Comparison of ENCODE assay signal across 1 cellular context in genomic region chr21:35984654-35985366, GRCh38.
TF ChIP-seq lines count a peak whose summit lies in the region.

No MANE protein-coding gene starts in this region.

TF ChIP-seq in HepG2, 621 proteins besides CTCF, POLR2A, EP300 and RAD21 (continued from another document and continues in another):
- TF ChIP-seq ZNF318 (CRISPR knock-in tag; IDR thresholded peaks at IDR 0.05) (no peak), DDIT3 (CRISPR knock-in tag; IDR thresholded peaks at IDR 0.05) (no peak), ZUFSP (CRISPR knock-in tag; IDR thresholded peaks at IDR 0.05; ENCODE audit: borderline replicate concordance) (no peak), FOXO1 (CRISPR knock-in tag; IDR thresholded peaks at IDR 0.05) (peak; percentile 51; the same call in 1 of the 2 replicates), ZNF562 (CRISPR knock-in tag; IDR thresholded peaks at IDR 0.05; ENCODE audit: borderline replicate concordance) (no peak), ZNF703 (CRISPR knock-in tag; IDR thresholded peaks at IDR 0.05; ENCODE audit: borderline replicate concordance) (no peak), ZNF646 (CRISPR knock-in tag; IDR thresholded peaks at IDR 0.05) (no peak), NRL (CRISPR knock-in tag; IDR thresholded peaks at IDR 0.05; ENCODE audit: borderline replicate concordance) (no peak), ZNF549 (CRISPR knock-in tag; IDR thresholded peaks at IDR 0.05) (no peak), SUZ12 (IDR thresholded peaks at IDR 0.05; ENCODE audit: low read depth, low read length) (no peak), KAT7 (CRISPR knock-in tag; IDR thresholded peaks at IDR 0.05; ENCODE audit: borderline replicate concordance) (no peak), HNRNPH1 (optimal IDR thresholded peaks at IDR 0.05; ENCODE audit: low read depth, low read length) (no peak), ZBTB49 (CRISPR knock-in tag; IDR thresholded peaks at IDR 0.05; ENCODE audit: borderline replicate concordance) (no peak), ZBTB25 (CRISPR knock-in tag; IDR thresholded peaks at IDR 0.05) (no peak), PRMT3 (CRISPR knock-in tag; IDR thresholded peaks at IDR 0.05; ENCODE audit: borderline replicate concordance, low read depth) (no peak), ZNF430 (CRISPR knock-in tag; IDR thresholded peaks at IDR 0.05) (no peak), ZNF235 (CRISPR knock-in tag; IDR thresholded peaks at IDR 0.05; ENCODE audit: borderline replicate concordance) (no peak), ZNF276 (CRISPR knock-in tag; IDR thresholded peaks at IDR 0.05; ENCODE audit: low read depth) (no peak), ZNF382 (CRISPR knock-in tag; IDR thresholded peaks at IDR 0.05; ENCODE audit: borderline replicate concordance) (no peak), ADNP (CRISPR knock-in tag; IDR thresholded peaks at IDR 0.05) (no peak), ELF3 (CRISPR knock-in tag; IDR thresholded peaks at IDR 0.05) (no peak; the same call in 1 of the 2 replicates), SNAPC2 (CRISPR knock-in tag; IDR thresholded peaks at IDR 0.05) (0 out of 2 replicates have a peak, but pooled peaks have one; percentile 47), ATF2 (CRISPR knock-in tag; IDR thresholded peaks at IDR 0.05) (no peak), MXD3 (CRISPR knock-in tag; IDR thresholded peaks at IDR 0.05) (no peak), MIXL1 (CRISPR knock-in tag; IDR thresholded peaks at IDR 0.05) (peak; percentile 61; the same call in 1 of the 2 replicates), TBX2 (CRISPR knock-in tag; IDR thresholded peaks at IDR 0.05; ENCODE audit: borderline replicate concordance) (peak; percentile 52; the same call in 1 of the 2 replicates), SOX5 (CRISPR knock-in tag; IDR thresholded peaks at IDR 0.05; ENCODE audit: borderline replicate concordance) (peak; percentile 85; the same call in 1 of the 2 replicates), ZSCAN20 (CRISPR knock-in tag; IDR thresholded peaks at IDR 0.05; ENCODE audit: borderline replicate concordance) (no peak), CCAR2 (optimal IDR thresholded peaks at IDR 0.05; ENCODE audit: low read depth, low read length) (no peak), HDAC6 (IDR thresholded peaks at IDR 0.05; ENCODE audit: low read depth, low read length) (no peak), FOXM1 (CRISPR knock-in tag; IDR thresholded peaks at IDR 0.05) (no peak), NFE2L1 (CRISPR knock-in tag; IDR thresholded peaks at IDR 0.05; ENCODE audit: borderline replicate concordance) (no peak), RFX3 (CRISPR knock-in tag; IDR thresholded peaks at IDR 0.05) (no peak)
